ENCODE assay signal across 9 cellular contexts in genomic region chr1:238738942-238739341, GRCh38.
"Had no signal": no experiment of that assay in that cellular context is flagged by ENCODE, and none has a peak within 500 bp of the region (broad histone marks: within the 10 kb centered on the region; RNA-seq: fewer than 3 reads in every experiment).

No MANE protein-coding gene starts in this region.

- H3K4me1 ChIP-seq: prostate gland, right lobe of liver had no signal

- DNase-seq: activated B cell treated with CpG ODN at 0.5 μM for 24 hours; activated CD4-positive, alpha-beta T cell treated with anti-CD3 and anti-CD28 coated beads, Interleukin-2, amount 10 ng/mL, durations not matched to agents 24 days and 14 days; amniotic stem cell; kidney; right lobe of liver; stimulated activated CD4-positive, alpha-beta T cell treated with anti-CD3 and anti-CD28 coated beads, Interleukin-2, amount 100 ng/mL, for 24 hours; stimulated activated naive CD4-positive, alpha-beta T cell; trophoblast cell had no signal

- H3K27ac ChIP-seq: prostate gland, right lobe of liver had no signal

- H3K9me3 ChIP-seq: prostate gland, right lobe of liver had no signal

- H3K27me3 ChIP-seq: right lobe of liver had no signal

- H3K4me3 ChIP-seq: prostate gland, right lobe of liver had no signal

- H3K36me3 ChIP-seq: prostate gland, right lobe of liver had no signal

- ATAC-seq: right lobe of liver had no signal
